In genomic region chr7:32048970-32049369, GRCh38 we compare ENCODE assay signal across 12 cellular contexts. TPM values are rescaled to one million over a fixed set of nuclear protein-coding genes. Genes with fewer than 3 reads are reported as not detected.
A peak's percentile ranks its signal among the peaks of the same experiment; 100 is the strongest.
DNase-seq lines count a peak whose midpoint lies in the region; ATAC-seq, FAIRE-seq and TF ChIP-seq lines count a peak whose summit lies in the region.
"Had no signal": no experiment of that assay in that cellular context is flagged by ENCODE, and none has a peak within 500 bp of the region (broad histone marks: within the 10 kb centered on the region; RNA-seq: fewer than 3 reads in every experiment).

No MANE protein-coding gene starts in this region.

- H3K36me3 ChIP-seq in pancreas: no peaks in the 10 kb centered on the region

- no peaks in the 10 kb centered on the region for H3K9me3 ChIP-seq in pancreas

- peaks cover 0 to 4% (median 0%) of the 10 kb centered on the region in 3 donors for H3K4me1 ChIP-seq in pancreas

- intact Hi-C loops in pancreas (cut with DNase I): no loop called here

- no peaks in the 10 kb centered on the region for H3K27me3 ChIP-seq in pancreas
- H3K27me3 ChIP-seq: hepatocyte had no signal

- FAIRE-seq in pancreas (lab: Jason Lieb, UNC): no peak

- no peak overlapping the region for H3K4me3 ChIP-seq in pancreas
- H3K4me3 ChIP-seq: hepatocyte, lung had no signal

- 21 to 29% methylated on average over 3 of the region's 3 CpGs for WGBS in pancreas, 2 donors

- DNase-seq in pancreas (no peak), NCI-H345 (lab: John Stamatoyannopoulos, UW) (no peak), T1000 (lab: John Stamatoyannopoulos, UW) (no peak)
- no peak for DNase-seq in activated CD4-positive, alpha-beta T cell treated with anti-CD3 and anti-CD28 coated beads for 48 hours
- DNase-seq: activated CD8-positive, alpha-beta T cell treated with anti-CD3 and anti-CD28 coated beads for 36 hours; endodermal cell; T-helper 1 cell had no signal

- no peak overlapping the region for H3K27ac ChIP-seq in pancreas
- H3K27ac ChIP-seq: hepatocyte had no signal

- peak; percentile 58 for ATAC-seq in GM18870 (IDR thresholded peaks at IDR 0.05; ENCODE audit: unreplicated experiment)
- peak; percentile 48 for ATAC-seq in HG02588 (IDR thresholded peaks at IDR 0.05; ENCODE audit: unreplicated experiment)
- ATAC-seq in HG03575 (IDR thresholded peaks at IDR 0.05; ENCODE audit: extremely low read depth, insufficient number of reproducible peaks, low FRiP score, unreplicated experiment): peak; percentile 63
- ATAC-seq in pancreas: peak in 3 of 4 donors; percentile 60 to 82 (median 77)
- ATAC-seq: activated CD8-positive, alpha-beta T cell treated with anti-CD3 and anti-CD28 coated beads for 36 hours had no signal

- TF ChIP-seq CTCF in pancreas (IDR thresholded peaks at IDR 0.05): no peak

RNA-seq across cellular contexts. Expression of gene PDE1C, which starts 21.2 kb away (rescaled TPM):
- 1 to 10 TPM; 1.2 to 2.8 (median 2.2) TPM for total RNA-seq in pancreas
- 1 to 10 TPM; 1.5 to 4.2 TPM for polyA plus RNA-seq in pancreas
- total RNA-seq: activated CD8-positive, alpha-beta T cell treated with anti-CD3 and anti-CD28 coated beads for 36 hours had no signal
